Comparison of ENCODE assay signal across 27 cellular contexts in genomic region chr7:27616186-27616491, GRCh38.
"Had no signal": no experiment of that assay in that cellular context is flagged by ENCODE, and none has a peak within 500 bp of the region (broad histone marks: within the 10 kb centered on the region; RNA-seq: fewer than 3 reads in every experiment).

No MANE protein-coding gene starts in this region.

- H3K4me3 ChIP-seq: gastrocnemius medialis, lower lobe of right lung, pancreas, right lobe of liver, suprapubic skin, transverse colon, upper lobe of right lung, uterus had no signal

- H3K27me3 Mint-ChIP-seq: dendritic cell treated with granulocyte-macrophage colony-stimulating factor and Interleukin-4, amounts not matched to agents 40 ng/mL and 50 ng/mL, for 4 days; memory B cell; stimulated activated naive CD8-positive, alpha-beta T cell treated with anti-CD3 and anti-CD28 coated beads, Interleukin-15, amount 100 ng/mL, for 72 hours had no signal

- DNase-seq: effector CD8-positive, alpha-beta T cell; endodermal cell; foreskin fibroblast; gastrocnemius medialis; head of caudate nucleus; left ventricle myocardium superior; lower lobe of right lung; natural killer cell; pancreas; retina; right lobe of liver; small intestine; stimulated activated CD4-positive, alpha-beta T cell treated with anti-CD3 and anti-CD28 coated beads, Interleukin-15, amount 100 ng/mL, for 24 hours; stimulated activated CD4-positive, alpha-beta T cell treated with anti-CD3 and anti-CD28 coated beads, Interleukin-2, amount 100 ng/mL, for 48 hours; stimulated activated CD8-positive, alpha-beta memory T cell treated with anti-CD3 and anti-CD28 coated beads, Interleukin-4, amount 100 ng/mL, for 48 hours; stimulated activated naive CD4-positive, alpha-beta T cell; stimulated activated naive CD8-positive, alpha-beta T cell treated with anti-CD3 and anti-CD28 coated beads, Interleukin-15, amount 100 ng/mL, for 72 hours; transverse colon; upper lobe of right lung; uterus had no signal

- H3K27ac Mint-ChIP-seq: dendritic cell treated with granulocyte-macrophage colony-stimulating factor and Interleukin-4, amounts not matched to agents 40 ng/mL and 50 ng/mL, for 4 days; endodermal cell; memory B cell; natural killer cell; stimulated activated naive CD8-positive, alpha-beta T cell treated with anti-CD3 and anti-CD28 coated beads, Interleukin-15, amount 100 ng/mL, for 72 hours had no signal

- H3K4me1 Mint-ChIP-seq: memory B cell; natural killer cell; neural crest cell; stimulated activated naive CD8-positive, alpha-beta T cell treated with anti-CD3 and anti-CD28 coated beads, Interleukin-15, amount 100 ng/mL, for 72 hours had no signal

- H3K27ac ChIP-seq: epithelial cell of prostate, gastrocnemius medialis, lower lobe of right lung, neutrophil, pancreas, suprapubic skin, transverse colon, upper lobe of right lung, uterus had no signal

- H3K4me1 ChIP-seq: gastrocnemius medialis, lower lobe of right lung, pancreas, transverse colon, upper lobe of right lung, uterus had no signal

- H3K36me3 ChIP-seq: gastrocnemius medialis, lower lobe of right lung, neutrophil, pancreas, right lobe of liver, upper lobe of right lung, uterus had no signal

- H3K9me3 ChIP-seq: pancreas had no signal

- ATAC-seq: esophagus mucosa; gastrocnemius medialis; left ventricle myocardium superior; lower lobe of right lung; natural killer cell; pancreas; right lobe of liver; stimulated activated naive CD8-positive, alpha-beta T cell treated with anti-CD3 and anti-CD28 coated beads, Interleukin-15, amount 100 ng/mL, for 72 hours; upper lobe of right lung had no signal

- H3K4me3 Mint-ChIP-seq: dendritic cell treated with granulocyte-macrophage colony-stimulating factor and Interleukin-4, amounts not matched to agents 40 ng/mL and 50 ng/mL, for 4 days; endodermal cell; memory B cell; natural killer cell; neural crest cell; stimulated activated naive CD8-positive, alpha-beta T cell treated with anti-CD3 and anti-CD28 coated beads, Interleukin-15, amount 100 ng/mL, for 72 hours had no signal

- H3K27me3 ChIP-seq: gastrocnemius medialis, neutrophil, pancreas, right lobe of liver, suprapubic skin, transverse colon, upper lobe of right lung, uterus had no signal
